ENCODE assay signal across 1 cellular context in the genomic region with DNA sequence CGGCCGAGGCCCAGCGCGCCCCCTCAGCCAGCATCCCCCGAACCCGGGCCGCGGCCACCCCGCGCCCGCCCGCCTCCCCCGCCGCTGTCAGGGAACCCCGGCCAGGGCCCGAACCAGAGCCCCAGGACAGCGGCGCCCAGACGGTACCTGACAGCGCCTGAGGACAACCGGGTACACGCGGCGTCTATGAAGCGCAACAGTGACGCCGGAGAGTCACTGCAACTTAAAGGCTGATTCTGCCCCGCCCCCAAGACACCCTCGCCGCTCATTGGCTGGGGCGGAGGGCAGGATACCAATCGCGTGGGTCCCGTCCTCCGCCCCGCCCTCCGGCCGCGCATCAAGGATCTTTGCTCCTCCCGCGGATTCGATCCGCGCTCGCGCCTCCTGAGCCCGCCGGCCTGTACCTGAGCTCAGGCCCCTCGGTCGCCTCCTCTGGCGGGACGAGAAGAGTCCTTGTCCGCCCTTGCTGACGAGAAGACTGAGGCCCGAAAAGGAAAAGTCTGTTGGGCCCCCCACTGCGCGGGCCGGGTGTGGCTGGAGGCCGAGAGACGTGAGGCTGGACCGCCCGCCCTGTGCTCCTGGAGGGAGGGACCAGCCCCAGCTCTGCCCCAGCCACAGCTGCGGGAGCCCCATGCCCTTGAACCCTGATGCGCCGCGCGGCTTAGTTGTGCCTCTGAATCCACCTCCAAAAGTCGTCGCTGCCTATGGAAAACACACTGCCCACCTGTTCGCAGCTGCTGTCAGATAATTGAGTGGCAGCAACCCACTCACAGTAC.
TF ChIP-seq lines count a peak whose summit lies in the region.

A gene (minus strand): TSS at position 198 of the 776 bp plus-strand sequence. CDS start 6,752 bp downstream, outside the sequence.

TF ChIP-seq in HepG2, 621 proteins besides CTCF, POLR2A, EP300 and RAD21 (continued from another document and continues in another):
- peak; percentile 43 for TF ChIP-seq TBX2 (CRISPR knock-in tag; IDR thresholded peaks at IDR 0.05; ENCODE audit: borderline replicate concordance)
- TF ChIP-seq FOXK1 (CRISPR knock-in tag; IDR thresholded peaks at IDR 0.05; ENCODE audit: borderline replicate concordance, low read depth) = 0 out of 2 replicates have a peak, but pooled peaks have one; percentile 24
- no peak for TF ChIP-seq NPAS2 (CRISPR knock-in tag; IDR thresholded peaks at IDR 0.05; ENCODE audit: borderline replicate concordance)
- no peak for TF ChIP-seq LCORL (IDR thresholded peaks at IDR 0.05)
- TF ChIP-seq LCORL (CRISPR knock-in tag; IDR thresholded peaks at IDR 0.05) = peak; percentile 90
- no peak for TF ChIP-seq PTBP1 (IDR thresholded peaks at IDR 0.05; ENCODE audit: low read depth, low read length, poor library complexity, severe bottlenecking)
- TF ChIP-seq GATAD1 (CRISPR knock-in tag; IDR thresholded peaks at IDR 0.05) = 0 out of 2 replicates have a peak, but pooled peaks have one; percentile 24
- no peak for TF ChIP-seq ATAD3A (CRISPR knock-in tag; IDR thresholded peaks at IDR 0.05)
- TF ChIP-seq, protein P1, sequence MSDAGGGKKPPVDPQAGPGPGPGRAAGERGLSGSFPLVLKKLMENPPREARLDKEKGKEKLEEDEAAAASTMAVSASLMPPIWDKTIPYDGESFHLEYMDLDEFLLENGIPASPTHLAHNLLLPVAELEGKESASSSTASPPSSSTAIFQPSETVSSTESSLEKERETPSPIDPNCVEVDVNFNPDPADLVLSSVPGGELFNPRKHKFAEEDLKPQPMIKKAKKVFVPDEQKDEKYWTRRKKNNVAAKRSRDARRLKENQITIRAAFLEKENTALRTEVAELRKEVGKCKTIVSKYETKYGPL (CRISPR knock-in tag; IDR thresholded peaks at IDR 0.05) = no peak
- TF ChIP-seq MAZ (IDR thresholded peaks at IDR 0.05; ENCODE audit: borderline replicate concordance, low read depth, low read length) = peak; percentile 34; the same call in 1 of the 2 replicates
- TF ChIP-seq MAZ (CRISPR knock-in tag; IDR thresholded peaks at IDR 0.05; ENCODE audit: low read depth) = peak; percentile 42
- no peak for TF ChIP-seq TCF12 (IDR thresholded peaks at IDR 0.05)
- no peak for TF ChIP-seq TCF12 (CRISPR knock-in tag; IDR thresholded peaks at IDR 0.05)
- TF ChIP-seq, protein P2, sequence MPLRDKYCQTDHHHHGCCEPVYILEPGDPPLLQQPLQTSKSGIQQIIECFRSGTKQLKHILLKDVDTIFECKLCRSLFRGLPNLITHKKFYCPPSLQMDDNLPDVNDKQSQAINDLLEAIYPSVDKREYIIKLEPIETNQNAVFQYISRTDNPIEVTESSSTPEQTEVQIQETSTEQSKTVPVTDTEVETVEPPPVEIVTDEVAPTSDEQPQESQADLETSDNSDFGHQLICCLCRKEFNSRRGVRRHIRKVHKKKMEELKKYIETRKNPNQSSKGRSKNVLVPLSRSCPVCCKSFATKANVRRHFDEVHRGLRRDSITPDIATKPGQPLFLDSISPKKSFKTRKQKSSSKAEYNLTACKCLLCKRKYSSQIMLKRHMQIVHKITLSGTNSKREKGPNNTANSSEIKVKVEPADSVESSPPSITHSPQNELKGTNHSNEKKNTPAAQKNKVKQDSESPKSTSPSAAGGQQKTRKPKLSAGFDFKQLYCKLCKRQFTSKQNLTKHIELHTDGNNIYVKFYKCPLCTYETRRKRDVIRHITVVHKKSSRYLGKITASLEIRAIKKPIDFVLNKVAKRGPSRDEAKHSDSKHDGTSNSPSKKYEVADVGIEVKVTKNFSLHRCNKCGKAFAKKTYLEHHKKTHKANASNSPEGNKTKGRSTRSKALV (CRISPR knock-in tag; IDR thresholded peaks at IDR 0.05) = peak; percentile 64; the same call in 1 of the 2 replicates
- peak; percentile 30; the same call in 1 of the 2 replicates for TF ChIP-seq YEATS2 (CRISPR knock-in tag; IDR thresholded peaks at IDR 0.05; ENCODE audit: borderline replicate concordance)
- TF ChIP-seq, protein P3, sequence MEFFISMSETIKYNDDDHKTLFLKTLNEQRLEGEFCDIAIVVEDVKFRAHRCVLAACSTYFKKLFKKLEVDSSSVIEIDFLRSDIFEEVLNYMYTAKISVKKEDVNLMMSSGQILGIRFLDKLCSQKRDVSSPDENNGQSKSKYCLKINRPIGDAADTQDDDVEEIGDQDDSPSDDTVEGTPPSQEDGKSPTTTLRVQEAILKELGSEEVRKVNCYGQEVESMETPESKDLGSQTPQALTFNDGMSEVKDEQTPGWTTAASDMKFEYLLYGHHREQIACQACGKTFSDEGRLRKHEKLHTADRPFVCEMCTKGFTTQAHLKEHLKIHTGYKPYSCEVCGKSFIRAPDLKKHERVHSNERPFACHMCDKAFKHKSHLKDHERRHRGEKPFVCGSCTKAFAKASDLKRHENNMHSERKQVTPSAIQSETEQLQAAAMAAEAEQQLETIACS (CRISPR knock-in tag; IDR thresholded peaks at IDR 0.05) = no peak
- TF ChIP-seq TP53 (CRISPR knock-in tag; conservative IDR thresholded peaks at IDR 0.05) = no peak
- no peak for TF ChIP-seq WIZ (CRISPR knock-in tag; IDR thresholded peaks at IDR 0.05)
- TF ChIP-seq MYNN (CRISPR knock-in tag; IDR thresholded peaks at IDR 0.05; ENCODE audit: low read depth) = peak; percentile 64; the same call in 1 of the 2 replicates
- peak; percentile 69 for TF ChIP-seq ASH2L (IDR thresholded peaks at IDR 0.05; ENCODE audit: insufficient read length, low read depth, low read length)
- peak; percentile 16 for TF ChIP-seq YY1 (IDR thresholded peaks at IDR 0.05; ENCODE audit: insufficient read depth, insufficient replicate concordance, low read depth, low read length)
- TF ChIP-seq, protein P4, sequence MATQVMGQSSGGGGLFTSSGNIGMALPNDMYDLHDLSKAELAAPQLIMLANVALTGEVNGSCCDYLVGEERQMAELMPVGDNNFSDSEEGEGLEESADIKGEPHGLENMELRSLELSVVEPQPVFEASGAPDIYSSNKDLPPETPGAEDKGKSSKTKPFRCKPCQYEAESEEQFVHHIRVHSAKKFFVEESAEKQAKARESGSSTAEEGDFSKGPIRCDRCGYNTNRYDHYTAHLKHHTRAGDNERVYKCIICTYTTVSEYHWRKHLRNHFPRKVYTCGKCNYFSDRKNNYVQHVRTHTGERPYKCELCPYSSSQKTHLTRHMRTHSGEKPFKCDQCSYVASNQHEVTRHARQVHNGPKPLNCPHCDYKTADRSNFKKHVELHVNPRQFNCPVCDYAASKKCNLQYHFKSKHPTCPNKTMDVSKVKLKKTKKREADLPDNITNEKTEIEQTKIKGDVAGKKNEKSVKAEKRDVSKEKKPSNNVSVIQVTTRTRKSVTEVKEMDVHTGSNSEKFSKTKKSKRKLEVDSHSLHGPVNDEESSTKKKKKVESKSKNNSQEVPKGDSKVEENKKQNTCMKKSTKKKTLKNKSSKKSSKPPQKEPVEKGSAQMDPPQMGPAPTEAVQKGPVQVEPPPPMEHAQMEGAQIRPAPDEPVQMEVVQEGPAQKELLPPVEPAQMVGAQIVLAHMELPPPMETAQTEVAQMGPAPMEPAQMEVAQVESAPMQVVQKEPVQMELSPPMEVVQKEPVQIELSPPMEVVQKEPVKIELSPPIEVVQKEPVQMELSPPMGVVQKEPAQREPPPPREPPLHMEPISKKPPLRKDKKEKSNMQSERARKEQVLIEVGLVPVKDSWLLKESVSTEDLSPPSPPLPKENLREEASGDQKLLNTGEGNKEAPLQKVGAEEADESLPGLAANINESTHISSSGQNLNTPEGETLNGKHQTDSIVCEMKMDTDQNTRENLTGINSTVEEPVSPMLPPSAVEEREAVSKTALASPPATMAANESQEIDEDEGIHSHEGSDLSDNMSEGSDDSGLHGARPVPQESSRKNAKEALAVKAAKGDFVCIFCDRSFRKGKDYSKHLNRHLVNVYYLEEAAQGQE (IDR thresholded peaks at IDR 0.05; ENCODE audit: borderline replicate concordance in 1 of 2, low read depth in 1 of 2, low read length in 2 of 2) = peak in 1 of 2 experiments; percentile 64; a peak in 1 of 4 replicates
- TF ChIP-seq TEAD3 (CRISPR knock-in tag; optimal IDR thresholded peaks at IDR 0.05; ENCODE audit: borderline replicate concordance) = no peak
- TF ChIP-seq KLF12 (CRISPR knock-in tag; IDR thresholded peaks at IDR 0.05; ENCODE audit: borderline replicate concordance) = no peak
- TF ChIP-seq, protein P5, sequence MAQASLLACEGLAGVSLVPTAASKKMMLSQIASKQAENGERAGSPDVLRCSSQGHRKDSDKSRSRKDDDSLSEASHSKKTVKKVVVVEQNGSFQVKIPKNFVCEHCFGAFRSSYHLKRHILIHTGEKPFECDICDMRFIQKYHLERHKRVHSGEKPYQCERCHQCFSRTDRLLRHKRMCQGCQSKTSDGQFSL (CRISPR knock-in tag; IDR thresholded peaks at IDR 0.05) = no peak
- TF ChIP-seq, protein P6, sequence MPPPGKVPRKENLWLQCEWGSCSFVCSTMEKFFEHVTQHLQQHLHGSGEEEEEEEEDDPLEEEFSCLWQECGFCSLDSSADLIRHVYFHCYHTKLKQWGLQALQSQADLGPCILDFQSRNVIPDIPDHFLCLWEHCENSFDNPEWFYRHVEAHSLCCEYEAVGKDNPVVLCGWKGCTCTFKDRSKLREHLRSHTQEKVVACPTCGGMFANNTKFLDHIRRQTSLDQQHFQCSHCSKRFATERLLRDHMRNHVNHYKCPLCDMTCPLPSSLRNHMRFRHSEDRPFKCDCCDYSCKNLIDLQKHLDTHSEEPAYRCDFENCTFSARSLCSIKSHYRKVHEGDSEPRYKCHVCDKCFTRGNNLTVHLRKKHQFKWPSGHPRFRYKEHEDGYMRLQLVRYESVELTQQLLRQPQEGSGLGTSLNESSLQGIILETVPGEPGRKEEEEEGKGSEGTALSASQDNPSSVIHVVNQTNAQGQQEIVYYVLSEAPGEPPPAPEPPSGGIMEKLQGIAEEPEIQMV (CRISPR knock-in tag; IDR thresholded peaks at IDR 0.05; ENCODE audit: low read depth) = 0 out of 2 replicates have a peak, but pooled peaks have one; percentile 34
- TF ChIP-seq KAT8 (CRISPR knock-in tag; IDR thresholded peaks at IDR 0.05) = peak; percentile 53; the same call in 1 of the 2 replicates
- TF ChIP-seq, protein P7, sequence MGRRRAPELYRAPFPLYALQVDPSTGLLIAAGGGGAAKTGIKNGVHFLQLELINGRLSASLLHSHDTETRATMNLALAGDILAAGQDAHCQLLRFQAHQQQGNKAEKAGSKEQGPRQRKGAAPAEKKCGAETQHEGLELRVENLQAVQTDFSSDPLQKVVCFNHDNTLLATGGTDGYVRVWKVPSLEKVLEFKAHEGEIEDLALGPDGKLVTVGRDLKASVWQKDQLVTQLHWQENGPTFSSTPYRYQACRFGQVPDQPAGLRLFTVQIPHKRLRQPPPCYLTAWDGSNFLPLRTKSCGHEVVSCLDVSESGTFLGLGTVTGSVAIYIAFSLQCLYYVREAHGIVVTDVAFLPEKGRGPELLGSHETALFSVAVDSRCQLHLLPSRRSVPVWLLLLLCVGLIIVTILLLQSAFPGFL (CRISPR knock-in tag; IDR thresholded peaks at IDR 0.05) = no peak
- no peak for TF ChIP-seq KLF11 (CRISPR knock-in tag; IDR thresholded peaks at IDR 0.05)
- no peak for TF ChIP-seq CAMTA2 (CRISPR knock-in tag; IDR thresholded peaks at IDR 0.05; ENCODE audit: borderline replicate concordance)
- TF ChIP-seq MATR3 (CRISPR knock-in tag; IDR thresholded peaks at IDR 0.05) = no peak
- TF ChIP-seq, protein P8, sequence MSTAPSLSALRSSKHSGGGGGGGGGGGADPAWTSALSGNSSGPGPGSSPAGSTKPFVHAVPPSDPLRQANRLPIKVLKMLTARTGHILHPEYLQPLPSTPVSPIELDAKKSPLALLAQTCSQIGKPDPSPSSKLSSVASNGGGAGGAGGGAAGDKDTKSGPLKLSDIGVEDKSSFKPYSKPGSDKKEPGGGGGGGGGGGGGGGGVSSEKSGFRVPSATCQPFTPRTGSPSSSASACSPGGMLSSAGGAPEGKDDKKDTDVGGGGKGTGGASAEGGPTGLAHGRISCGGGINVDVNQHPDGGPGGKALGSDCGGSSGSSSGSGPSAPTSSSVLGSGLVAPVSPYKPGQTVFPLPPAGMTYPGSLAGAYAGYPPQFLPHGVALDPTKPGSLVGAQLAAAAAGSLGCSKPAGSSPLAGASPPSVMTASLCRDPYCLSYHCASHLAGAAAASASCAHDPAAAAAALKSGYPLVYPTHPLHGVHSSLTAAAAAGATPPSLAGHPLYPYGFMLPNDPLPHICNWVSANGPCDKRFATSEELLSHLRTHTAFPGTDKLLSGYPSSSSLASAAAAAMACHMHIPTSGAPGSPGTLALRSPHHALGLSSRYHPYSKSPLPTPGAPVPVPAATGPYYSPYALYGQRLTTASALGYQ (CRISPR knock-in tag; IDR thresholded peaks at IDR 0.05) = peak; percentile 67; the same call in 1 of the 2 replicates
- TF ChIP-seq SETDB1 (CRISPR knock-in tag; IDR thresholded peaks at IDR 0.05; ENCODE audit: borderline replicate concordance) = no peak
- TF ChIP-seq HMG20A (CRISPR knock-in tag; IDR thresholded peaks at IDR 0.05; ENCODE audit: borderline replicate concordance) = no peak
- no peak for TF ChIP-seq ZNF557 (CRISPR knock-in tag; IDR thresholded peaks at IDR 0.05)
- no peak for TF ChIP-seq ZNF383 (CRISPR knock-in tag; IDR thresholded peaks at IDR 0.05; ENCODE audit: borderline replicate concordance)
- peak; percentile 83 for TF ChIP-seq CREB1 (IDR thresholded peaks at IDR 0.05)
- peak; percentile 42; the same call in 1 of the 2 replicates for TF ChIP-seq CREB1 (CRISPR knock-in tag; IDR thresholded peaks at IDR 0.05)
- TF ChIP-seq ZNF841 (CRISPR knock-in tag; IDR thresholded peaks at IDR 0.05; ENCODE audit: borderline replicate concordance) = no peak
- TF ChIP-seq, protein P9, sequence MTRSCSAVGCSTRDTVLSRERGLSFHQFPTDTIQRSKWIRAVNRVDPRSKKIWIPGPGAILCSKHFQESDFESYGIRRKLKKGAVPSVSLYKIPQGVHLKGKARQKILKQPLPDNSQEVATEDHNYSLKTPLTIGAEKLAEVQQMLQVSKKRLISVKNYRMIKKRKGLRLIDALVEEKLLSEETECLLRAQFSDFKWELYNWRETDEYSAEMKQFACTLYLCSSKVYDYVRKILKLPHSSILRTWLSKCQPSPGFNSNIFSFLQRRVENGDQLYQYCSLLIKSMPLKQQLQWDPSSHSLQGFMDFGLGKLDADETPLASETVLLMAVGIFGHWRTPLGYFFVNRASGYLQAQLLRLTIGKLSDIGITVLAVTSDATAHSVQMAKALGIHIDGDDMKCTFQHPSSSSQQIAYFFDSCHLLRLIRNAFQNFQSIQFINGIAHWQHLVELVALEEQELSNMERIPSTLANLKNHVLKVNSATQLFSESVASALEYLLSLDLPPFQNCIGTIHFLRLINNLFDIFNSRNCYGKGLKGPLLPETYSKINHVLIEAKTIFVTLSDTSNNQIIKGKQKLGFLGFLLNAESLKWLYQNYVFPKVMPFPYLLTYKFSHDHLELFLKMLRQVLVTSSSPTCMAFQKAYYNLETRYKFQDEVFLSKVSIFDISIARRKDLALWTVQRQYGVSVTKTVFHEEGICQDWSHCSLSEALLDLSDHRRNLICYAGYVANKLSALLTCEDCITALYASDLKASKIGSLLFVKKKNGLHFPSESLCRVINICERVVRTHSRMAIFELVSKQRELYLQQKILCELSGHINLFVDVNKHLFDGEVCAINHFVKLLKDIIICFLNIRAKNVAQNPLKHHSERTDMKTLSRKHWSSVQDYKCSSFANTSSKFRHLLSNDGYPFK (CRISPR knock-in tag; IDR thresholded peaks at IDR 0.05; ENCODE audit: borderline replicate concordance) = peak; percentile 41; the same call in 1 of the 2 replicates
- TF ChIP-seq ZNF12 (CRISPR knock-in tag; IDR thresholded peaks at IDR 0.05) = no peak
- TF ChIP-seq, protein P10, sequence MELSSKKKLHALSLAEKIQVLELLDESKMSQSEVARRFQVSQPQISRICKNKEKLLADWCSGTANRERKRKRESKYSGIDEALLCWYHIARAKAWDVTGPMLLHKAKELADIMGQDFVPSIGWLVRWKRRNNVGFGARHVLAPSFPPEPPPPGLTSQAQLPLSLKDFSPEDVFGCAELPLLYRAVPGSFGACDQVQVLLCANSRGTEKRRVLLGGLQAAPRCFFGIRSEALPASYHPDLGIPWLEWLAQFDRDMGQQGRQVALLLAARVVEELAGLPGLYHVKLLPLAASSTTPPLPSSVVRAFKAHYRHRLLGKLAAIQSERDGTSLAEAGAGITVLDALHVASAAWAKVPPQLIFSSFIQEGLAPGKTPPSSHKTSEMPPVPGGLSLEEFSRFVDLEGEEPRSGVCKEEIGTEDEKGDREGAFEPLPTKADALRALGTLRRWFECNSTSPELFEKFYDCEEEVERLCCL (CRISPR knock-in tag; IDR thresholded peaks at IDR 0.05; ENCODE audit: borderline replicate concordance) = no peak
